20 cellular contexts compared by ENCODE assay signal in genomic region chr6:167658106-167658505, GRCh38.
DNase-seq lines count a peak whose midpoint lies in the region; ATAC-seq and TF ChIP-seq lines count a peak whose summit lies in the region.
"Had no signal": no experiment of that assay in that cellular context is flagged by ENCODE, and none has a peak within 500 bp of the region (broad histone marks: within the 10 kb centered on the region; RNA-seq: fewer than 3 reads in every experiment).

No MANE protein-coding gene starts in this region.

- H3K27ac ChIP-seq in PC-3 (ENCODE audit: low read length) (no peak overlapping the region), spleen (no peak overlapping the region)
- H3K27ac ChIP-seq: GM23248 had no signal

- CTCF ChIA-PET in PC-3 (lab: Charles Lee): no interaction called here

- no peaks in the 10 kb centered on the region for H3K36me3 ChIP-seq in PC-3 (ENCODE audit: low read depth, low read length)
- H3K36me3 ChIP-seq in spleen: no peaks in the 10 kb centered on the region
- H3K36me3 ChIP-seq: BE2C, HAP-1 had no signal

- no TSS peak for BruUV-seq in PC-3 (replicated peaks; lab: Mats Ljungman, UMichigan)

- H3K9ac ChIP-seq in PC-3 (ENCODE audit: low read length): no peak overlapping the region
- H3K9ac ChIP-seq: GM23248 had no signal

- H3K79me2 ChIP-seq in PC-3 (ENCODE audit: low read length): no peaks in the 10 kb centered on the region

- 92 to 98% (median 94%) methylated on average over 5 of the region's 5 CpGs for WGBS in spleen, 5 donors

- H3K9me2 ChIP-seq in PC-3 (replicated peaks; ENCODE audit: low read length): no peaks in the 10 kb centered on the region

- H3K27me3 Mint-ChIP-seq in natural killer cell treated with Interleukin-12 subunit alpha and Interleukin-12 subunit beta and Interleukin-15 and Interleukin-18, amount 100 ng/mL, for 72 hours: no peaks in the 10 kb centered on the region
- no peaks in the 10 kb centered on the region for H3K27me3 Mint-ChIP-seq in natural killer cell (ENCODE audit: low read depth in 2 of 2)
- H3K27me3 Mint-ChIP-seq: CD4-positive, CD25-positive, alpha-beta regulatory T cell had no signal

- H3K4me2 ChIP-seq in PC-3 (ENCODE audit: low read length): no peak overlapping the region

- H3F3A ChIP-seq in PC-3 (ENCODE audit: low read length, unreplicated experiment): no peaks in the 10 kb centered on the region

- DNase-seq in natural killer cell treated with Interleukin-12 subunit alpha and Interleukin-12 subunit beta and Interleukin-15 and Interleukin-18, amount 100 ng/mL, for 72 hours (ENCODE audit: low spot score): peak; percentile 5
- DNase-seq in natural killer cell: no peak
- DNase-seq in PC-3: peak; percentile 7
- DNase-seq in islet precursor cell: peak; percentile 62
- DNase-seq in spleen: peak; percentile 35
- no peak for DNase-seq in GF-D8 (lab: John Stamatoyannopoulos, UW)
- DNase-seq in NCI-H774 (lab: John Stamatoyannopoulos, UW): no peak
- DNase-seq: ACHN; BE2C; C1 segment of cervical spinal cord; CD4-positive, CD25-positive, alpha-beta regulatory T cell; CD8-positive, alpha-beta memory T cell; COR-L47; DMS 273 treated with DMSO at 0.1 percent for 48 hours; DMS53; DND-41; EL; GM23248; IMR-90 had no signal

- H3K4me1 ChIP-seq in PC-3 (ENCODE audit: insufficient read depth, low read length) (no peaks in the 10 kb centered on the region), spleen (no peaks in the 10 kb centered on the region)
- H3K4me1 ChIP-seq: BE2C had no signal

- POLR2A ChIA-PET in PC-3 (lab: Charles Lee; ENCODE audit: unreplicated experiment): no interaction called here

- no peak overlapping the region for H3K4me3 ChIP-seq in PC-3 (ENCODE audit: low read length)
- no peak overlapping the region for H3K4me3 ChIP-seq in spleen
- H3K4me3 ChIP-seq: GM23248, HAP-1 had no signal

- no peak overlapping the region for H3K4me3 Mint-ChIP-seq in natural killer cell treated with Interleukin-12 subunit alpha and Interleukin-12 subunit beta and Interleukin-15 and Interleukin-18, amount 100 ng/mL, for 72 hours
- no peak overlapping the region for H3K4me3 Mint-ChIP-seq in natural killer cell
- H3K4me3 Mint-ChIP-seq: CD4-positive, CD25-positive, alpha-beta regulatory T cell; CD8-positive, alpha-beta memory T cell had no signal

- no peak for ATAC-seq in natural killer cell treated with Interleukin-12 subunit alpha and Interleukin-12 subunit beta and Interleukin-15 and Interleukin-18, amount 100 ng/mL, for 72 hours
- ATAC-seq in natural killer cell: no peak
- no peak for ATAC-seq in PC-3

- H3K36me3 Mint-ChIP-seq in natural killer cell treated with Interleukin-12 subunit alpha and Interleukin-12 subunit beta and Interleukin-15 and Interleukin-18, amount 100 ng/mL, for 72 hours: no peaks in the 10 kb centered on the region
- H3K36me3 Mint-ChIP-seq in natural killer cell: no peaks in the 10 kb centered on the region
- H3K36me3 Mint-ChIP-seq: CD4-positive, CD25-positive, alpha-beta regulatory T cell; CD8-positive, alpha-beta memory T cell had no signal

- H3K9me3 ChIP-seq in PC-3 (ENCODE audit: low read length): no peaks in the 10 kb centered on the region
- H3K9me3 ChIP-seq in spleen: peaks cover 0 to 3% (median 0%) of the 10 kb centered on the region in 8 donors
- H3K9me3 ChIP-seq: BE2C, HAP-1 had no signal

- TF ChIP-seq CTCF in natural killer cell (IDR thresholded peaks at IDR 0.05) (no peak), PC-3 (conservative IDR thresholded peaks at IDR 0.05; ENCODE audit: low read depth, low read length) (no peak), spleen (IDR thresholded peaks at IDR 0.05 in 8 of 11, conservative IDR thresholded peaks at IDR 0.05 in 3 of 11) (no peak)

- H3K27me3 ChIP-seq in PC-3 (ENCODE audit: low read length) (no peaks in the 10 kb centered on the region), spleen (replicated peaks in 1 of 7) (no peaks in the 10 kb centered on the region)
- H3K27me3 ChIP-seq: BE2C had no signal

- H4K20me1 ChIP-seq in PC-3 (ENCODE audit: low read length): no peaks in the 10 kb centered on the region

- intact Hi-C loops in natural killer cell (cut with micrococcal nuclease) (no loop called here), PC-3 (cut with micrococcal nuclease) (no loop called here), spleen (cut with DNase I; ENCODE audit: low total_unique reads) (no loop called here)

- no peak for TF ChIP-seq POLR2A in spleen (IDR thresholded peaks at IDR 0.05)

- no peak overlapping the region for H3K27ac Mint-ChIP-seq in natural killer cell treated with Interleukin-12 subunit alpha and Interleukin-12 subunit beta and Interleukin-15 and Interleukin-18, amount 100 ng/mL, for 72 hours
- no peak overlapping the region for H3K27ac Mint-ChIP-seq in natural killer cell
- H3K27ac Mint-ChIP-seq: CD4-positive, CD25-positive, alpha-beta regulatory T cell; CD8-positive, alpha-beta memory T cell had no signal

- H3K9me3 Mint-ChIP-seq in natural killer cell treated with Interleukin-12 subunit alpha and Interleukin-12 subunit beta and Interleukin-15 and Interleukin-18, amount 100 ng/mL, for 72 hours: no peaks in the 10 kb centered on the region
- no peaks in the 10 kb centered on the region for H3K9me3 Mint-ChIP-seq in natural killer cell
- H3K9me3 Mint-ChIP-seq: CD8-positive, alpha-beta memory T cell had no signal

- no peaks in the 10 kb centered on the region for H3K4me1 Mint-ChIP-seq in natural killer cell treated with Interleukin-12 subunit alpha and Interleukin-12 subunit beta and Interleukin-15 and Interleukin-18, amount 100 ng/mL, for 72 hours (ENCODE audit: low read depth in 2 of 2)
- no peaks in the 10 kb centered on the region for H3K4me1 Mint-ChIP-seq in natural killer cell
- H3K4me1 Mint-ChIP-seq: CD4-positive, CD25-positive, alpha-beta regulatory T cell; CD8-positive, alpha-beta memory T cell had no signal

- no peak overlapping the region for H2AFZ ChIP-seq in PC-3 (ENCODE audit: low read length)
- H2AFZ ChIP-seq: GM23248 had no signal

Comparison
In these comparisons a context has a peak if more than half of its experiments do, and no peak if none do; other contexts are left out.
1. DNase-seq: peak in natural killer cell treated with Interleukin-12 subunit alpha and Interleukin-12 subunit beta and Interleukin-15 and Interleukin-18, amount 100 ng/mL, for 72 hours (single experiment), PC-3 (single experiment), islet precursor cell (single experiment) and spleen (single experiment); none in natural killer cell (single experiment), GF-D8 (single experiment) and NCI-H774 (single experiment).